20 cellular contexts compared by ENCODE assay signal in the genomic region with DNA sequence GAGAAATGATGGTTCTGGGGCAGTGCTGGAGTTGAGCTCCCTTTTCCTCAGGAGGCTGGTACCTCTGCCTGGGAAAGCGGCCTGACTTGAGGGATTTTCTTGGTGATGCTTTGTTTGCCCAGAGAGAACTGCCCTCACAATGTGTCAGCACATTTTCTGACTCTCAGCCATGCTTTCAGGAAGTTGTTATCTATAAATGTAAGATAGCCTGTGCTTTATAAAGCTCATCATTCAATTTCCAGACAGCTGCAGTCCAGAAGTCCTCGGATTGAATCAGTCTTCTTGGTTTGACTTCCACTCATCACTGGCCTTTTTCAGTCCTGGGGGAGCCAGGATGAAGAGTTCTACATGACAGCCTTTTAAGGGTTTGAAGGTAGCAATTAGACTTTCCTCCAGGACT. TPM values are rescaled to one million over a fixed set of nuclear protein-coding genes. Genes with fewer than 3 reads are reported as not detected.
DNase-seq lines count a peak whose midpoint lies in the region; ATAC-seq and TF ChIP-seq lines count a peak whose summit lies in the region.
"Had no signal": no experiment of that assay in that cellular context is flagged by ENCODE, and none has a peak within 500 bp of the region (broad histone marks: within the 10 kb centered on the region; RNA-seq: fewer than 3 reads in every experiment).

No MANE protein-coding gene starts in this region.

- no peak overlapping the region for H3K4me2 ChIP-seq in hepatocyte
- H3K4me2 ChIP-seq: BLaER1 had no signal

- no peak overlapping the region for H3K4me3 ChIP-seq in hepatocyte
- H3K4me3 ChIP-seq: BLaER1, Peyer's patch had no signal

- H3K4me1 ChIP-seq in hepatocyte (ENCODE audit: insufficient read depth) = no peaks in the 10 kb centered on the region
- H3K4me1 ChIP-seq: BLaER1, Peyer's patch had no signal

- no peaks in the 10 kb centered on the region for H4K20me1 ChIP-seq in hepatocyte (ENCODE audit: insufficient read depth, poor library complexity, severe bottlenecking)
- H4K20me1 ChIP-seq: BLaER1 had no signal

- peak overlapping the region; percentile 64 for H3K27ac ChIP-seq in VCaP
- H3K27ac ChIP-seq in hepatocyte = no peak overlapping the region
- H3K27ac ChIP-seq: 22Rv1, BLaER1, Peyer's patch had no signal

- no peak for TF ChIP-seq CTCF in VCaP (conservative IDR thresholded peaks at IDR 0.05)
- TF ChIP-seq CTCF in hepatocyte (IDR thresholded peaks at IDR 0.05; ENCODE audit: poor library complexity) = no peak

- no peaks in the 10 kb centered on the region for H3K36me3 ChIP-seq in hepatocyte (replicated peaks; ENCODE audit: insufficient read depth, low read depth)
- H3K36me3 ChIP-seq: BLaER1, Peyer's patch had no signal

- no peaks in the 10 kb centered on the region for H3K9me3 ChIP-seq in hepatocyte (ENCODE audit: low read depth)
- H3K9me3 ChIP-seq: BLaER1, Peyer's patch had no signal

- no peaks in the 10 kb centered on the region for H3K9me2 ChIP-seq in hepatocyte (replicated peaks; ENCODE audit: insufficient read depth)

- WGBS in hepatocyte (ENCODE audit: low lambda C conversion rate, missing lambda C conversion rate) = 34% methylated on average over 2 of the region's 2 CpGs

- H2AFZ ChIP-seq in hepatocyte = no peak overlapping the region

- peak; percentile 5 for DNase-seq in DMS53 (lab: John Stamatoyannopoulos, UW)
- DNase-seq in DMS53 treated with DMSO at 0.1 percent for 48 hours (lab: John Stamatoyannopoulos, UW; ENCODE audit: unreplicated experiment) = no peak
- peak; percentile 24 for DNase-seq in hepatocyte (ENCODE audit: low spot score)
- DNase-seq in pons (ENCODE audit: low spot score) = no peak
- DNase-seq in G401 (ENCODE audit: low spot score) = no peak
- no peak for DNase-seq in SHP77 (lab: John Stamatoyannopoulos, UW)
- DNase-seq: CD8-positive, alpha-beta memory T cell; Karpas-422; MM.1S; NCI-H1092 treated with DMSO at 0.1 percent for 48 hours; NCI-H2081 treated with DMSO at 0.1 percent for 48 hours; Peyer's patch had no signal

- no peaks in the 10 kb centered on the region for H3K79me2 ChIP-seq in hepatocyte

- no peak for ATAC-seq in HG03571 (IDR thresholded peaks at IDR 0.05; ENCODE audit: unreplicated experiment)
- ATAC-seq: Right ventricle myocardium inferior had no signal

- in situ Hi-C loops in G401 (cut with HindIII; ENCODE audit: low sequenced_read_pairs) = no loop called here

- H3K27me3 ChIP-seq in hepatocyte = no peaks in the 10 kb centered on the region
- H3K27me3 ChIP-seq: BLaER1, Peyer's patch had no signal

RNA-seq across cellular contexts. Expression of a gene that starts 13.4 kb away (rescaled TPM):
- not detected in 2 replicates for total RNA-seq in hepatocyte
- polyA plus RNA-seq in hepatocyte = 0.52 and 0.96 TPM in 2 replicates
- total RNA-seq in G401 (2014; rRNA removed; shearing (Covaris generic)) = not detected in 2 replicates
- total RNA-seq: CD8-positive, alpha-beta memory T cell; Daoy; H4; HT-29; Peyer's patch; Right ventricle myocardium inferior had no signal
- polyA plus RNA-seq: CD8-positive, alpha-beta memory T cell had no signal

Comparison
In these comparisons a context has a peak if more than half of its experiments do, and no peak if none do; other contexts are left out.
1. DNase-seq: peak in DMS53 (single experiment) and hepatocyte (single experiment); none in DMS53 treated with DMSO at 0.1 percent for 48 hours (single experiment), pons (single experiment), G401 (single experiment) and SHP77 (0 of 2).